In genomic region chr11:506238-506949, GRCh38 we compare ENCODE assay signal across 1 cellular context.
A peak's percentile ranks its signal among the peaks of the same experiment; 100 is the strongest.
TF ChIP-seq lines count a peak whose summit lies in the region.

No MANE protein-coding gene starts in this region.

TF ChIP-seq in HepG2, 621 proteins besides CTCF, POLR2A, EP300 and RAD21 (continued from another document and continues in another):
- TF ChIP-seq KIAA2018 (CRISPR knock-in tag; IDR thresholded peaks at IDR 0.05; ENCODE audit: borderline replicate concordance): no peak
- no peak for TF ChIP-seq RARG (CRISPR knock-in tag; IDR thresholded peaks at IDR 0.05; ENCODE audit: low read depth)
- no peak; the same call in 1 of the 2 replicates for TF ChIP-seq CENPT (CRISPR knock-in tag; IDR thresholded peaks at IDR 0.05; ENCODE audit: low read depth)
- TF ChIP-seq ATAD3A (CRISPR knock-in tag; IDR thresholded peaks at IDR 0.05): no peak
- TF ChIP-seq MLXIP (CRISPR knock-in tag; IDR thresholded peaks at IDR 0.05; ENCODE audit: borderline replicate concordance): no peak
- TF ChIP-seq KDM3A (CRISPR knock-in tag; IDR thresholded peaks at IDR 0.05; ENCODE audit: low read depth): peak; percentile 44; the same call in 1 of the 2 replicates
- TF ChIP-seq ZNF749 (CRISPR knock-in tag; IDR thresholded peaks at IDR 0.05; ENCODE audit: borderline replicate concordance): 0 out of 2 replicates have a peak, but pooled peaks have one; percentile 69
- no peak for TF ChIP-seq ZNF276 (CRISPR knock-in tag; IDR thresholded peaks at IDR 0.05; ENCODE audit: low read depth)
- TF ChIP-seq NR2F1 (CRISPR knock-in tag; IDR thresholded peaks at IDR 0.05): no peak
- no peak for TF ChIP-seq ZFYVE20 (CRISPR knock-in tag; IDR thresholded peaks at IDR 0.05; ENCODE audit: borderline replicate concordance, low read depth)
- TF ChIP-seq IKZF5 (CRISPR knock-in tag; IDR thresholded peaks at IDR 0.05): 0 out of 2 replicates have a peak, but pooled peaks have one; percentile 14
- TF ChIP-seq ZBTB4 (CRISPR knock-in tag; IDR thresholded peaks at IDR 0.05; ENCODE audit: borderline replicate concordance): peak; percentile 64; the same call in 1 of the 2 replicates
- TF ChIP-seq AKNA (CRISPR knock-in tag; IDR thresholded peaks at IDR 0.05; ENCODE audit: borderline replicate concordance): no peak
- no peak for TF ChIP-seq ZNF24 (IDR thresholded peaks at IDR 0.05)
- TF ChIP-seq KMT2A (CRISPR knock-in tag; IDR thresholded peaks at IDR 0.05): peak; percentile 33; the same call in 1 of the 2 replicates
- no peak for TF ChIP-seq MLLT10 (CRISPR knock-in tag; IDR thresholded peaks at IDR 0.05)
